Comparison of ENCODE assay signal across 1 cellular context in genomic region chr5:89268460-89268859, GRCh38.
A peak's percentile ranks its signal among the peaks of the same experiment; 100 is the strongest.
TF ChIP-seq lines count a peak whose summit lies in the region.

No MANE protein-coding gene starts in this region.

TF ChIP-seq in GM12878, 131 proteins besides CTCF, POLR2A, EP300 and RAD21 (continued from another document and continues in another):
- TF ChIP-seq NKRF (conservative IDR thresholded peaks at IDR 0.05): no peak
- TF ChIP-seq BACH1 (IDR thresholded peaks at IDR 0.05; ENCODE audit: borderline replicate concordance): 0 out of 2 replicates have a peak, but pooled peaks have one; percentile 33
- TF ChIP-seq RB1 (IDR thresholded peaks at IDR 0.05; ENCODE audit: borderline replicate concordance): no peak
- no peak for TF ChIP-seq BRCA1 (IDR thresholded peaks at IDR 0.05; ENCODE audit: low read depth, low read length)
- TF ChIP-seq CBFB (IDR thresholded peaks at IDR 0.05; ENCODE audit: low read depth): 0 out of 2 replicates have a peak, but pooled peaks have one; percentile 26
- no peak for TF ChIP-seq SUZ12 (IDR thresholded peaks at IDR 0.05; ENCODE audit: unreplicated experiment)
- no peak for TF ChIP-seq IRF5 (IDR thresholded peaks at IDR 0.05; ENCODE audit: borderline replicate concordance)
- TF ChIP-seq ZBTB33 (IDR thresholded peaks at IDR 0.05): no peak
- no peak for TF ChIP-seq MEF2B (IDR thresholded peaks at IDR 0.05; ENCODE audit: partially characterized antibody, poor library complexity, severe bottlenecking)
- no peak for TF ChIP-seq HSF1 (IDR thresholded peaks at IDR 0.05; ENCODE audit: low read depth, low read length)
- TF ChIP-seq TARDBP (IDR thresholded peaks at IDR 0.05; ENCODE audit: borderline replicate concordance): no peak
- TF ChIP-seq YY1 (IDR thresholded peaks at IDR 0.05; ENCODE audit: low read depth, low read length): no peak
- TF ChIP-seq IKZF1 (conservative IDR thresholded peaks at IDR 0.05): peak; percentile 45
- peak; percentile 14; the same call in 1 of the 2 replicates for TF ChIP-seq MLLT1 (IDR thresholded peaks at IDR 0.05)
- TF ChIP-seq USF1 (IDR thresholded peaks at IDR 0.05; ENCODE audit: borderline replicate concordance, extremely low read length, insufficient read depth, low read depth, low read length): no peak
- no peak for TF ChIP-seq MXI1 (IDR thresholded peaks at IDR 0.05; ENCODE audit: low read depth, low read length)
- TF ChIP-seq CHD4 (IDR thresholded peaks at IDR 0.05): no peak
- no peak for TF ChIP-seq ZBTB40 (IDR thresholded peaks at IDR 0.05; ENCODE audit: borderline replicate concordance)
- TF ChIP-seq ZNF24 (IDR thresholded peaks at IDR 0.05): no peak
- TF ChIP-seq HCFC1 (IDR thresholded peaks at IDR 0.05; ENCODE audit: low read length): no peak
- no peak for TF ChIP-seq FOXK2 (IDR thresholded peaks at IDR 0.05)
- TF ChIP-seq HDGF (IDR thresholded peaks at IDR 0.05): no peak
- no peak for TF ChIP-seq MAX (IDR thresholded peaks at IDR 0.05; ENCODE audit: low read depth, low read length)
- TF ChIP-seq E2F8 (IDR thresholded peaks at IDR 0.05; ENCODE audit: low read depth, partially characterized antibody): no peak
- peak; percentile 49; the same call in 1 of the 2 replicates for TF ChIP-seq FOXM1 (IDR thresholded peaks at IDR 0.05; ENCODE audit: low read depth, low read length)
- TF ChIP-seq WRNIP1 (IDR thresholded peaks at IDR 0.05; ENCODE audit: borderline replicate concordance, low read depth, low read length): no peak
- no peak for TF ChIP-seq RAD51 (IDR thresholded peaks at IDR 0.05)
- 0 out of 4 replicates have a peak, but pooled peaks of 1 of the 2 experiments have one; percentile 32 for TF ChIP-seq ETV6 (conservative IDR thresholded peaks at IDR 0.05 in 1 of 2, IDR thresholded peaks at IDR 0.05 in 1 of 2; ENCODE audit: borderline replicate concordance in 1 of 2, low read depth in 1 of 2)
- no peak for TF ChIP-seq ZBTB4 (CRISPR knock-in tag; IDR thresholded peaks at IDR 0.05)
- TF ChIP-seq ZNF274 (IDR thresholded peaks at IDR 0.05; ENCODE audit: insufficient read depth, insufficient read length): no peak
- no peak for TF ChIP-seq KDM1A (IDR thresholded peaks at IDR 0.05; ENCODE audit: borderline replicate concordance)
- TF ChIP-seq ATF3 (IDR thresholded peaks at IDR 0.05; ENCODE audit: borderline replicate concordance, extremely low read depth, low read depth, low read length): no peak
- 0 out of 2 replicates have a peak, but pooled peaks have one; percentile 24 for TF ChIP-seq MTA3 (IDR thresholded peaks at IDR 0.05; ENCODE audit: borderline replicate concordance, low read length)
- TF ChIP-seq TCF3 (IDR thresholded peaks at IDR 0.05; ENCODE audit: borderline replicate concordance, insufficient read depth, low read depth, low read length): no peak
- no peak for TF ChIP-seq IRF4 (IDR thresholded peaks at IDR 0.05; ENCODE audit: low read depth, low read length)
